Comparison of ENCODE assay signal across 21 cellular contexts in the genomic region with DNA sequence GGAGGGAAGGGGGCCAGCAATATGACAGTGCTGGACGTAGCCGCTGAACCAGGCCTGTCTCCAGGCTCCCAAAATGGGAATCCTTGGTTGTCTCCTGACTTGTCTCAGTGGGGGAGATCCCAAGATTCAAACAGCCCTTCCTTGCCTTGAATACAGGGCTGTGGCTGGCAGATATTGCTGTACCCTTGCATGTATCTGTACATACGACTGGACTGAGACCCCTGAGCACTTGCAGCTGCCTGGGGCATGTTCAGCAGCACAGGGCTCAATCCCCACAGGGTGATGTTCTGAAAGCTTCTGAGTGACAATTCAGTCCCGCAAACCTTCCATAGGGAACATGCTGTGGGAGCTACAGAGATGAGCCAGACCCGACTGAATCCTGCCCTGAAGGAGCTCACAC. TPM values are rescaled to one million over a fixed set of nuclear protein-coding genes. Genes with fewer than 3 reads are reported as not detected.
DNase-seq lines count a peak whose midpoint lies in the region; ATAC-seq and TF ChIP-seq lines count a peak whose summit lies in the region.
"Had no signal": no experiment of that assay in that cellular context is flagged by ENCODE, and none has a peak within 500 bp of the region (broad histone marks: within the 10 kb centered on the region; RNA-seq: fewer than 3 reads in every experiment).

No MANE protein-coding gene starts in this region.

- H3K36me3 ChIP-seq in IMR-90 (ENCODE audit: control insufficient read depth, insufficient read depth, low read length) (peaks cover 3% of the 10 kb centered on the region; the same call in 1 of the 2 replicates), spleen (no peaks in the 10 kb centered on the region)
- H3K36me3 ChIP-seq: HAP-1, Peyer's patch had no signal

- no peaks in the 10 kb centered on the region for H3K4me1 Mint-ChIP-seq in activated CD8-positive, alpha-beta memory T cell treated with anti-CD3 and anti-CD28 coated beads, Interleukin-2, amount 10 ng/mL, durations not matched to agents 7 days and 5 days
- no peaks in the 10 kb centered on the region for H3K4me1 Mint-ChIP-seq in progenitor cell of endocrine pancreas (ENCODE audit: low read depth)

- H3K9me3 Mint-ChIP-seq in activated CD8-positive, alpha-beta memory T cell treated with anti-CD3 and anti-CD28 coated beads, Interleukin-2, amount 10 ng/mL, durations not matched to agents 7 days and 5 days (ENCODE audit: low read depth) = no peaks in the 10 kb centered on the region
- no peaks in the 10 kb centered on the region for H3K9me3 Mint-ChIP-seq in progenitor cell of endocrine pancreas (ENCODE audit: low read depth)

- H3K9me1 ChIP-seq in IMR-90 (ENCODE audit: insufficient read depth, low read length) = no peaks in the 10 kb centered on the region

- no peak overlapping the region for H2BK120ac ChIP-seq in IMR-90 (ENCODE audit: low read depth, low read length)

- no peak overlapping the region for H3K56ac ChIP-seq in IMR-90 (ENCODE audit: extremely low read depth, insufficient read depth, low read length)

- no peak overlapping the region for H3K9ac ChIP-seq in IMR-90 (ENCODE audit: low read depth, low read length)
- H3K9ac ChIP-seq: GM23248, KMS-11 had no signal

- H2AK9ac ChIP-seq in IMR-90 (replicated peaks; ENCODE audit: low read depth, low read length, poor library complexity) = peak overlapping the region; percentile 47

- H2BK5ac ChIP-seq in IMR-90 (ENCODE audit: low read depth, low read length, poor library complexity, severe bottlenecking) = no peak overlapping the region

- H3K27me3 ChIP-seq in IMR-90 (ENCODE audit: control insufficient read depth, insufficient read depth, low read length) = peaks cover 16% of the 10 kb centered on the region
- peaks cover 0 to 38% (median 0%) of the 10 kb centered on the region in 7 donors for H3K27me3 ChIP-seq in spleen (replicated peaks in 1 of 7)
- H3K27me3 ChIP-seq: Peyer's patch had no signal

- no peak for TF ChIP-seq CTCF in IMR-90 (conservative IDR thresholded peaks at IDR 0.05; ENCODE audit: low read depth, low read length)
- no peak for TF ChIP-seq CTCF in progenitor cell of endocrine pancreas (IDR thresholded peaks at IDR 0.05; ENCODE audit: unreplicated experiment)
- TF ChIP-seq CTCF in spleen (IDR thresholded peaks at IDR 0.05 in 8 of 11, conservative IDR thresholded peaks at IDR 0.05 in 3 of 11) = no peak

- H3K4me1 ChIP-seq in IMR-90 (ENCODE audit: control insufficient read depth, insufficient read depth, low read length) (no peaks in the 10 kb centered on the region), spleen (peaks cover 0 to 11% (median 0%) of the 10 kb centered on the region in 6 donors)
- H3K4me1 ChIP-seq: HAP-1, Peyer's patch had no signal

- no peak overlapping the region for H3K4me3 ChIP-seq in IMR-90 (ENCODE audit: insufficient read depth, low read depth, low read length)
- H3K4me3 ChIP-seq in spleen = no peak overlapping the region
- H3K4me3 ChIP-seq: GM23248, HAP-1, Peyer's patch had no signal

- no peak for ATAC-seq in activated CD8-positive, alpha-beta memory T cell treated with anti-CD3 and anti-CD28 coated beads, Interleukin-2, amount 10 ng/mL, durations not matched to agents 7 days and 5 days
- ATAC-seq in IMR-90 (ENCODE audit: low read depth) (no peak), HG02678 (IDR thresholded peaks at IDR 0.05; ENCODE audit: unreplicated experiment) (no peak)

- POLR2A ChIA-PET in IMR-90 (lab: Charles Lee; ENCODE audit: unreplicated experiment) = no interaction called here

- no peak overlapping the region for H3K23ac ChIP-seq in IMR-90 (ENCODE audit: low read depth, low read length)

- H4K20me1 ChIP-seq in IMR-90 (ENCODE audit: insufficient read depth, low read length) = no peaks in the 10 kb centered on the region

- no peak overlapping the region for H3K18ac ChIP-seq in IMR-90 (ENCODE audit: low read depth, low read length)

- H3K4me3 Mint-ChIP-seq in activated CD8-positive, alpha-beta memory T cell treated with anti-CD3 and anti-CD28 coated beads, Interleukin-2, amount 10 ng/mL, durations not matched to agents 7 days and 5 days = no peak overlapping the region
- no peak overlapping the region for H3K4me3 Mint-ChIP-seq in progenitor cell of endocrine pancreas (ENCODE audit: low read depth)

- no peak overlapping the region for H2AFZ ChIP-seq in IMR-90 (replicated peaks; ENCODE audit: low read length, poor library complexity)
- H2AFZ ChIP-seq: GM23248 had no signal

- no peak for TF ChIP-seq POLR2A in IMR-90 (IDR thresholded peaks at IDR 0.05; ENCODE audit: low read depth, low read length)
- no peak for TF ChIP-seq POLR2A in spleen (IDR thresholded peaks at IDR 0.05)

- no peak overlapping the region for H4K8ac ChIP-seq in IMR-90 (ENCODE audit: low read depth in 2 of 2, low read length in 2 of 2)

- H3K27ac Mint-ChIP-seq in activated CD8-positive, alpha-beta memory T cell treated with anti-CD3 and anti-CD28 coated beads, Interleukin-2, amount 10 ng/mL, durations not matched to agents 7 days and 5 days = no peak overlapping the region
- H3K27ac Mint-ChIP-seq in progenitor cell of endocrine pancreas = no peak overlapping the region

- H2BK20ac ChIP-seq in IMR-90 (ENCODE audit: low read depth, low read length) = no peak overlapping the region

- H3K36me3 Mint-ChIP-seq in activated CD8-positive, alpha-beta memory T cell treated with anti-CD3 and anti-CD28 coated beads, Interleukin-2, amount 10 ng/mL, durations not matched to agents 7 days and 5 days = no peaks in the 10 kb centered on the region
- peaks cover 3% of the 10 kb centered on the region for H3K36me3 Mint-ChIP-seq in progenitor cell of endocrine pancreas (ENCODE audit: insufficient read depth)

- no peak overlapping the region for H4K91ac ChIP-seq in IMR-90 (ENCODE audit: insufficient read depth, low read depth, low read length)

- no peak overlapping the region for H3K4me2 ChIP-seq in IMR-90 (ENCODE audit: low read depth, low read length)
- H3K4me2 ChIP-seq: KMS-11 had no signal

- WGBS in IMR-90 (ENCODE audit: extremely low coverage in 2 of 2, insufficient read length in 1 of 2), 2 experiments = 44% methylated on average over 3 of the region's 5 CpGs; no CpG with 5 or more reads in 1 of the 2 experiments
- 82 to 96% (median 88%) methylated on average over 4 to 5 of the region's 5 CpGs for WGBS in spleen, 5 donors

- H3K9me3 ChIP-seq in IMR-90 (ENCODE audit: control insufficient read depth, insufficient read depth, low read length) (no peaks in the 10 kb centered on the region), spleen (no peaks in the 10 kb centered on the region)
- H3K9me3 ChIP-seq: HAP-1, Peyer's patch had no signal

- dilution Hi-C loops in IMR-90 (cut with HindIII; ENCODE audit: low sequenced_read_pairs, unreplicated experiment) = no loop called here

- peak; percentile 28 for DNase-seq in activated CD8-positive, alpha-beta memory T cell treated with anti-CD3 and anti-CD28 coated beads for 24 hours
- no peak for DNase-seq in activated CD8-positive, alpha-beta memory T cell treated with anti-CD3 and anti-CD28 coated beads, Interleukin-2, amount 10 ng/mL, durations not matched to agents 7 days and 5 days
- DNase-seq in IMR-90 (no peak), islet precursor cell (peak; percentile 39), progenitor cell of endocrine pancreas (ENCODE audit: low spot score, unreplicated experiment) (peak; percentile 2), spleen (no peak)
- DNase-seq in effector CD4-positive, alpha-beta T cell = no peak
- DNase-seq: GDM1, GM23248, NCI-H1105 treated with DMSO at 0.1 percent for 48 hours, NCI-H2081, NCI-H2171 treated with DMSO at 0.1 percent for 48 hours, NCI-H524 treated with DMSO at 0.1 percent for 48 hours, NCI-H82, Peyer's patch had no signal

- no peak overlapping the region for H2BK15ac ChIP-seq in IMR-90 (ENCODE audit: low read depth, low read length)

- H3K27me3 Mint-ChIP-seq in activated CD8-positive, alpha-beta memory T cell treated with anti-CD3 and anti-CD28 coated beads, Interleukin-2, amount 10 ng/mL, durations not matched to agents 7 days and 5 days = no peaks in the 10 kb centered on the region
- H3K27me3 Mint-ChIP-seq in progenitor cell of endocrine pancreas = peaks cover 28% of the 10 kb centered on the region

- in situ Hi-C loops in IMR-90 (cut with MboI; ENCODE audit: low sequenced_read_pairs) = no loop called here

- TF ChIP-seq RAD21 in IMR-90 (IDR thresholded peaks at IDR 0.05; ENCODE audit: low read length) = no peak

- intact Hi-C loops in IMR-90 (cut with micrococcal nuclease) (no loop called here), spleen (cut with DNase I; ENCODE audit: low total_unique reads) (no loop called here)

- no peak overlapping the region for H3K14ac ChIP-seq in IMR-90 (replicated peaks; ENCODE audit: low read depth, low read length)

- no peaks in the 10 kb centered on the region for H3K79me1 ChIP-seq in IMR-90 (ENCODE audit: low read depth in 1 of 2, low read length in 2 of 2)

- H3K27ac ChIP-seq in IMR-90 (ENCODE audit: insufficient read depth, low read length) (no peak overlapping the region), spleen (no peak overlapping the region)
- H3K27ac ChIP-seq: GM23248, KMS-11, Peyer's patch had no signal

- CTCF ChIA-PET in activated CD8-positive, alpha-beta memory T cell treated with anti-CD3 and anti-CD28 coated beads, Interleukin-2, amount 10 ng/mL, durations not matched to agents 7 days and 5 days (lab: Charles Lee) = interaction anchor here (0.7 to 1.5 kb wide), 2 partner anchors 21 to 31 kb away, joined by 3 to 4 read pairs; no protein-coding TSS in a partner anchor
- CTCF ChIA-PET in IMR-90 (lab: Yijun Ruan, JAX) = no interaction called here

- no TSS peak for BruUV-seq in IMR-90 (replicated peaks; lab: Mats Ljungman, UMichigan)

- no peak overlapping the region for H2AK5ac ChIP-seq in IMR-90 (ENCODE audit: low read depth, low read length)

- H4K5ac ChIP-seq in IMR-90 (ENCODE audit: low read depth, low read length) = no peak overlapping the region

- no peak overlapping the region for H3K4ac ChIP-seq in IMR-90 (ENCODE audit: low read depth, low read length)

RNA-seq across cellular contexts. Expression of a gene that starts 13.3 kb away (rescaled TPM):
- total RNA-seq in activated CD8-positive, alpha-beta memory T cell treated with anti-CD3 and anti-CD28 coated beads, Interleukin-2, amount 10 ng/mL, durations not matched to agents 7 days and 5 days = not detected
- total RNA-seq in IMR-90 (2012; rRNA removed) (not detected in 2 replicates), progenitor cell of endocrine pancreas (not detected in 2 replicates), spleen (not detected)
- polyA plus RNA-seq in IMR-90 (2012; rRNA removed) (not detected in 2 replicates), spleen (not detected)
- not detected in 2 replicates for polyA plus RNA-seq in IMR-90 (2012; cell fraction: cytosol; rRNA removed)
- not detected in 2 replicates for polyA plus RNA-seq in IMR-90 (2012; cell fraction: nucleus; rRNA removed; ENCODE audit: low replicate concordance)
- total RNA-seq: A172, GM23248, Peyer's patch had no signal
- polyA plus RNA-seq: AG04450, CD14-positive monocyte, GM23248 had no signal

RNA-seq across cellular contexts. Expression of a gene that starts 27.9 kb away (rescaled TPM):
- 1 to 10 TPM; 1.2 to 3.5 TPM for total RNA-seq in activated CD8-positive, alpha-beta memory T cell treated with anti-CD3 and anti-CD28 coated beads, Interleukin-2, amount 10 ng/mL, durations not matched to agents 7 days and 5 days
- total RNA-seq in IMR-90 (2012; rRNA removed) = 0.56 and 0.72 TPM in 2 replicates
- polyA plus RNA-seq in IMR-90 (2012; rRNA removed) = 8.2 and 8.3 TPM in 2 replicates
- polyA plus RNA-seq in IMR-90 (2012; cell fraction: cytosol; rRNA removed) = 4.6 and 10.5 TPM in 2 replicates
- 24.1 and 54.4 TPM in 2 replicates for polyA plus RNA-seq in IMR-90 (2012; cell fraction: nucleus; rRNA removed; ENCODE audit: low replicate concordance)
- 24.1 and 25.4 TPM in 2 replicates for total RNA-seq in progenitor cell of endocrine pancreas
- total RNA-seq in spleen = 1 to 10 TPM; 2.9 to 9.8 (median 5.9) TPM
- 1 to 10 TPM; 3.2 to 8.8 (median 7.2) TPM for polyA plus RNA-seq in spleen

RNA-seq across cellular contexts. Expression of a gene that starts 28.4 kb away (rescaled TPM):
- total RNA-seq in activated CD8-positive, alpha-beta memory T cell treated with anti-CD3 and anti-CD28 coated beads, Interleukin-2, amount 10 ng/mL, durations not matched to agents 7 days and 5 days = not detected
- total RNA-seq in IMR-90 (2012; rRNA removed) (not detected in 2 replicates), progenitor cell of endocrine pancreas (not detected in 2 replicates), spleen (not detected)
- polyA plus RNA-seq in IMR-90 (2012; rRNA removed) (not detected in 2 replicates), spleen (not detected)
- polyA plus RNA-seq in IMR-90 (2012; cell fraction: cytosol; rRNA removed) = not detected in 2 replicates
- polyA plus RNA-seq in IMR-90 (2012; cell fraction: nucleus; rRNA removed; ENCODE audit: low replicate concordance) = not detected in 2 replicates
- total RNA-seq: A172, GM23248, Peyer's patch had no signal
- polyA plus RNA-seq: AG04450, GM23248 had no signal

RNA-seq across cellular contexts. Expression of a gene that starts 42.0 kb away (rescaled TPM):
- 10 to 100 TPM; 68.9 to 73.5 TPM for total RNA-seq in activated CD8-positive, alpha-beta memory T cell treated with anti-CD3 and anti-CD28 coated beads, Interleukin-2, amount 10 ng/mL, durations not matched to agents 7 days and 5 days
- 6.7 and 7.5 TPM in 2 replicates for total RNA-seq in IMR-90 (2012; rRNA removed)
- 17.4 and 20.6 TPM in 2 replicates for polyA plus RNA-seq in IMR-90 (2012; rRNA removed)
- 26.5 and 46.4 TPM in 2 replicates for polyA plus RNA-seq in IMR-90 (2012; cell fraction: cytosol; rRNA removed)
- 10.9 and 11.6 TPM in 2 replicates for polyA plus RNA-seq in IMR-90 (2012; cell fraction: nucleus; rRNA removed; ENCODE audit: low replicate concordance)
- total RNA-seq in progenitor cell of endocrine pancreas = 37.7 and 41.5 TPM in 2 replicates
- total RNA-seq in spleen = 10 to 100 TPM; 20.1 to 32.4 (median 23.0) TPM
- polyA plus RNA-seq in spleen = 10 to 100 TPM; 60.0 to 73.6 (median 69.6) TPM

RNA-seq across cellular contexts. Expression of a gene that starts 44.8 kb away (rescaled TPM):
- 1 to 10 TPM; 1.2 to 1.4 TPM for total RNA-seq in activated CD8-positive, alpha-beta memory T cell treated with anti-CD3 and anti-CD28 coated beads, Interleukin-2, amount 10 ng/mL, durations not matched to agents 7 days and 5 days
- total RNA-seq in IMR-90 (2012; rRNA removed) (0.28 and 0.72 TPM in 2 replicates), progenitor cell of endocrine pancreas (2.9 and 3.2 TPM in 2 replicates), spleen (1 to 10 TPM; 1.1 to 4.5 (median 2.3) TPM)
- polyA plus RNA-seq in IMR-90 (2012; rRNA removed) (0.62 and 0.84 TPM in 2 replicates), spleen (1 to 10 TPM; 1.7 to 2.5 (median 1.7) TPM)
- 0.35 and 0.49 TPM in 2 replicates for polyA plus RNA-seq in IMR-90 (2012; cell fraction: cytosol; rRNA removed)
- 4.4 and 5.1 TPM in 2 replicates for polyA plus RNA-seq in IMR-90 (2012; cell fraction: nucleus; rRNA removed; ENCODE audit: low replicate concordance)

Comparison
In these comparisons a context has a peak if more than half of its experiments do, and no peak if none do; other contexts are left out.
1. DNase-seq: peak in activated CD8-positive, alpha-beta memory T cell treated with anti-CD3 and anti-CD28 coated beads for 24 hours (single experiment), islet precursor cell (single experiment) and progenitor cell of endocrine pancreas (single experiment); none in activated CD8-positive, alpha-beta memory T cell treated with anti-CD3 and anti-CD28 coated beads, Interleukin-2, amount 10 ng/mL, durations not matched to agents 7 days and 5 days (single experiment), IMR-90 (single experiment), spleen (single experiment) and effector CD4-positive, alpha-beta T cell (single experiment).